8 cellular contexts compared by ENCODE assay signal in the genomic region with DNA sequence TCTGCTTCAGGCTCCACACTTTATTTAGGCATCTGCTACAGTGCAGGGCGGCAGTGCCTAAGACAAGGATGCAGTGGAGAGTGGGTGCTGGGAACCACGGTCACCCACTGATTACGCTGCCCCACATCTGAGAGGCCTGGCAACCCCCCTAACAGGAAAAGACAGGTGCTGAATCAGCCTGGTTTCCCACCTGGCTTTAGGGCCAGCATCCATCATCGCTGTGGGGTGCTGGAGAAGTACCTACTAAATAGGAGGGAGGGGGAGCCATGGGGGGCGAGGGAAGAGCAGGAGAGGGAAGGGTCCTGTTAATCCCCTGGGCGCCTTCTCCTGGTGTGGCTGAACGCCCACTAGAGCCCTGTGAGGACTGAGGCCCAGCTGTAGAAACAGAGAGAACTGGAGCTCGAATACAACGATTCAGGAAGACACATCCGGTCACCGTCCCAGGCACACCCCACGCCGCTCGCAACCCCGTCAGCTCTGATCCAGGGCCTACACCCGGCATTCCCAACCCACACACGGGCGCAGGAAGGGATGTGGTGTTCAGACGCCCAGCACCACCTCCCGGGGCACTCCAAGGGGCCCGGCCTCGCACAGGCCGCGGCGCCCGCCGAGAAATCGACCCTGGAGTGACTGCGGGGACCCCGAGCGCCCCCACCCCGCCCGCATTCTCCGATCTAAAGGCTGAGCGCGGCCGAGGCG. TPM values are rescaled to one million over a fixed set of nuclear protein-coding genes. Genes with fewer than 3 reads are reported as not detected.
DNase-seq lines count a peak whose midpoint lies in the region; ATAC-seq and TF ChIP-seq lines count a peak whose summit lies in the region.

No MANE protein-coding gene starts in this region.

- no peaks in the 10 kb centered on the region for H3K9me3 Mint-ChIP-seq in T-helper 1 cell treated with Interleukin-12 subunit alpha and Interleukin-12 subunit beta and Interleukin-4 antibody, amounts not matched to agents 30 μg/mL and 1 μg/mL, for 36 hours

- no peaks in the 10 kb centered on the region for H3K9me2 ChIP-seq in DOHH2 (replicated peaks; ENCODE audit: control insufficient read depth, low read length)

- peak overlapping the region; percentile 87 for H3K27ac Mint-ChIP-seq in T-helper 1 cell treated with Interleukin-12 subunit alpha and Interleukin-12 subunit beta and Interleukin-4 antibody, amounts not matched to agents 30 μg/mL and 1 μg/mL, for 36 hours

- peaks cover 29% of the 10 kb centered on the region for H3K4me1 ChIP-seq in DOHH2 (ENCODE audit: control insufficient read depth, low read length)

- H3K27me3 ChIP-seq in DOHH2 (ENCODE audit: control insufficient read depth, low read length) (peaks cover 18% of the 10 kb centered on the region), layer of hippocampus (ENCODE audit: control insufficient read depth, insufficient read depth, low read length) (no peaks in the 10 kb centered on the region)

- H3K4me3 Mint-ChIP-seq in T-helper 1 cell treated with Interleukin-12 subunit alpha and Interleukin-12 subunit beta and Interleukin-4 antibody, amounts not matched to agents 30 μg/mL and 1 μg/mL, for 36 hours: peak overlapping the region; percentile 90

- H3K36me3 Mint-ChIP-seq in T-helper 1 cell treated with Interleukin-12 subunit alpha and Interleukin-12 subunit beta and Interleukin-4 antibody, amounts not matched to agents 30 μg/mL and 1 μg/mL, for 36 hours (ENCODE audit: low read depth): peaks cover 11% of the 10 kb centered on the region

- DNase-seq in HT-29 (ENCODE audit: low spot score): peak; percentile 38
- peak in 30 of 61 donors; percentile 4 to 72 (median 32) for DNase-seq in caudate nucleus (lab: John Stamatoyannopoulos, UW)
- peak; percentile 20 to 27 for DNase-seq in stimulated activated CD4-positive, alpha-beta T cell treated with anti-CD3 and anti-CD28 coated beads, Interleukin-2, amount 100 ng/mL, for 48 hours
- DNase-seq in GF-D8 (lab: John Stamatoyannopoulos, UW): no peak

- H3K9me3 ChIP-seq in DOHH2 (ENCODE audit: control insufficient read depth, insufficient read depth, low read length): no peaks in the 10 kb centered on the region

- H3K4me3 ChIP-seq in DOHH2 (ENCODE audit: low read length): peak overlapping the region; percentile 71

- peak overlapping the region; percentile 73 for H3K4me2 ChIP-seq in DOHH2 (ENCODE audit: low read length)

- H3K79me2 ChIP-seq in DOHH2 (ENCODE audit: control insufficient read depth, low read length): no peaks in the 10 kb centered on the region

- H3K27me3 Mint-ChIP-seq in T-helper 1 cell treated with Interleukin-12 subunit alpha and Interleukin-12 subunit beta and Interleukin-4 antibody, amounts not matched to agents 30 μg/mL and 1 μg/mL, for 36 hours (ENCODE audit: low read depth): no peaks in the 10 kb centered on the region

- no peak for TF ChIP-seq CTCF in DOHH2 (IDR thresholded peaks at IDR 0.05; ENCODE audit: low read depth, low read length, poor library complexity, severe bottlenecking)

- H3K36me3 ChIP-seq in DOHH2 (ENCODE audit: control insufficient read depth, low read length): no peaks in the 10 kb centered on the region; the same call in 1 of the 2 replicates

- H4K20me1 ChIP-seq in DOHH2 (ENCODE audit: control insufficient read depth, insufficient read depth, low read depth, low read length): no peaks in the 10 kb centered on the region

- H3K4me1 Mint-ChIP-seq in T-helper 1 cell treated with Interleukin-12 subunit alpha and Interleukin-12 subunit beta and Interleukin-4 antibody, amounts not matched to agents 30 μg/mL and 1 μg/mL, for 36 hours (ENCODE audit: low read depth): peaks cover 37% of the 10 kb centered on the region

- no peak overlapping the region for H3K27ac ChIP-seq in DOHH2 (ENCODE audit: low read depth, low read length)
- H3K27ac ChIP-seq in caudate nucleus (ENCODE audit: low read depth, low read length): peak overlapping the region; percentile 46
- H3K27ac ChIP-seq in layer of hippocampus (ENCODE audit: low read depth, low read length): peak overlapping the region; percentile 22

- H3F3A ChIP-seq in DOHH2 (ENCODE audit: control insufficient read depth, insufficient read depth): no peaks in the 10 kb centered on the region

- peak; percentile 23 for ATAC-seq in GM21423 (IDR thresholded peaks at IDR 0.05; ENCODE audit: unreplicated experiment)

RNA-seq across cellular contexts. Expression of gene DCTD, which starts 0.6 kb away (rescaled TPM):
- 44.1 and 55.1 TPM in 2 replicates for total RNA-seq in HT-29 (2014; rRNA removed; shearing (Covaris generic))
